ENCODE assay signal across 8 cellular contexts in the genomic region with DNA sequence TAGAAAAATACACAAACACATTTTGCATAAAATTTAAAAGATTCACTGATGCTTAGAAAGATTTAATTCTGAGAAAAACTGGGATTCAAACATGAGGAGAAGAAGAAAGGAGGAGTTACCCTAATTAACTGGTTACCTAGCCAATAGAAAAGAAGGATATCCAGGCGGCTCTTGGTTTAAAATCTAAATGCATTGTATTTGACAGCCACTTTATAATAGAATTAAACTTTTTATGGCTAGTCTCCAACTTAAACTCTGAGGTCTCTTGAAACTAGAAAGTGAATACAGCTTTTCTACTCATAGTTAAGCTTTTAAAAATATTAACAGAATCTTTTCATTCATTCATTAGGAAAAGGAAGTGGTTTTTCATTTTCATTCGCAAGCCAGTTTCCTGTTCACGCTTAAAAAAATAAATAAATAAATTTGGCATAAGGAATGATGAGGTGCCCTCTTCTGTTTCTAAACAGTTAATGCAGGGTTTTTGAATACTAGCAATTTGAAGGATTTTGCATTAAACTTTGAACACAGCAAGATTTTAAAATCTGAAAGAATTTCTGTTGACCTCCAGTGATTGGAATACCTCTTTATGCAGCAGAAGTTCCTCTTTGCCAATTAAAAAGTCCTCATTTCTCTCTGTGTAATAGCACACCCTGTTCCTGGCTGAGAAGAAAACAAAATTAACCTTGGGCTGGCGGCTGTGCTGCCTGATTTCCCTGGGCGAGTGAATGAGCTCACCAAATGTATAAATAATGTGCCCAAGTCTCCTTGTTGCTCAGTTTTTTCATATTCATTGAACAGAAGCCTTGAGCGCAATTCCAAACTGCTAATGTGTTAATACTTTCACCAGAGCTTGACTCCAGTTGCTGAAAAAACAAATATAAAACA.
DNase-seq lines count a peak whose midpoint lies in the region; ATAC-seq and TF ChIP-seq lines count a peak whose summit lies in the region.

No MANE protein-coding gene starts in this region.

- ATAC-seq in GM18508 (IDR thresholded peaks at IDR 0.05; ENCODE audit: insufficient read depth, unreplicated experiment) (peak; percentile 38), HG03097 (IDR thresholded peaks at IDR 0.05; ENCODE audit: low FRiP score, unreplicated experiment) (peak; percentile 48), right lobe of liver (peak; percentile 59 to 87 (median 68))
- ATAC-seq in activated CD8-positive, alpha-beta memory T cell treated with anti-CD3 and anti-CD28 coated beads, Interleukin-2, amount 10 ng/mL, durations not matched to agents 7 days and 5 days = no peak

- CTCF ChIA-PET in AG04450 (lab: Charles Lee) = interaction anchor here (0.6 to 4.2 kb wide), 24 partner anchors 9 to 572 kb away, joined by 3 to 127 read pairs (median 4); no protein-coding TSS in a partner anchor
- CTCF ChIA-PET in activated CD8-positive, alpha-beta memory T cell treated with anti-CD3 and anti-CD28 coated beads, Interleukin-2, amount 10 ng/mL, durations not matched to agents 7 days and 5 days (lab: Charles Lee) = no interaction called here

- intact Hi-C loops in right lobe of liver (cut with DNase I) = loop anchor here (10.0 kb wide), 2 partner anchors 522 to 532 kb away; no protein-coding TSS in a partner anchor

- TF ChIP-seq CTCF in AG04450 (IDR thresholded peaks at IDR 0.05; ENCODE audit: low read depth, low read length) (peak; percentile 61), right lobe of liver (IDR thresholded peaks at IDR 0.05) (peak; percentile 38 to 56 (median 50))

- no peak overlapping the region for H3K27ac Mint-ChIP-seq in activated CD8-positive, alpha-beta memory T cell treated with anti-CD3 and anti-CD28 coated beads, Interleukin-2, amount 10 ng/mL, durations not matched to agents 7 days and 5 days

- H3K9me3 Mint-ChIP-seq in activated CD8-positive, alpha-beta memory T cell treated with anti-CD3 and anti-CD28 coated beads, Interleukin-2, amount 10 ng/mL, durations not matched to agents 7 days and 5 days (ENCODE audit: low read depth) = no peaks in the 10 kb centered on the region

- DNase-seq in AG04450 (ENCODE audit: low read depth, low spot score) (no peak), NCI-H345 treated with DMSO at 0.1 percent for 48 hours (lab: John Stamatoyannopoulos, UW; ENCODE audit: unreplicated experiment) (peak; percentile 71), brain pericyte (ENCODE audit: low read depth, low spot score) (peak; percentile 4), right lobe of liver (no peak)
- DNase-seq in activated CD4-positive, CD25-positive, alpha-beta regulatory T cell (lab: John Stamatoyannopoulos, UW) = no peak
- DNase-seq in activated CD8-positive, alpha-beta memory T cell treated with anti-CD3 and anti-CD28 coated beads, Interleukin-2, amount 10 ng/mL, durations not matched to agents 7 days and 5 days = no peak

- H3K4me3 ChIP-seq in AG04450 (ENCODE audit: low read depth, low read length) (no peak overlapping the region), right lobe of liver (no peak overlapping the region)

- no peaks in the 10 kb centered on the region for H3K36me3 ChIP-seq in right lobe of liver

- H3K27me3 ChIP-seq in AG04450 (ENCODE audit: control insufficient read depth, insufficient read depth, low read length) = no peaks in the 10 kb centered on the region
- H3K27me3 ChIP-seq in right lobe of liver = no peaks in the 10 kb centered on the region

- H3K9me3 ChIP-seq in AG04450 (ENCODE audit: control insufficient read depth, insufficient read depth, low read length) (no peaks in the 10 kb centered on the region), right lobe of liver (no peaks in the 10 kb centered on the region)

- H3K36me3 Mint-ChIP-seq in activated CD8-positive, alpha-beta memory T cell treated with anti-CD3 and anti-CD28 coated beads, Interleukin-2, amount 10 ng/mL, durations not matched to agents 7 days and 5 days = no peaks in the 10 kb centered on the region

- H3K27ac ChIP-seq in AG04450 (ENCODE audit: low read depth, low read length) = no peak overlapping the region
- no peak overlapping the region for H3K27ac ChIP-seq in right lobe of liver

- no peak overlapping the region for H3K4me3 Mint-ChIP-seq in activated CD8-positive, alpha-beta memory T cell treated with anti-CD3 and anti-CD28 coated beads, Interleukin-2, amount 10 ng/mL, durations not matched to agents 7 days and 5 days

- no peaks in the 10 kb centered on the region for H3K27me3 Mint-ChIP-seq in activated CD8-positive, alpha-beta memory T cell treated with anti-CD3 and anti-CD28 coated beads, Interleukin-2, amount 10 ng/mL, durations not matched to agents 7 days and 5 days

- WGBS in right lobe of liver (ENCODE audit: insufficient coverage, low coverage, low lambda C conversion rate, missing lambda C conversion rate) = 27% methylated on average over 6 of the region's 6 CpGs

- no peaks in the 10 kb centered on the region for H3K4me1 ChIP-seq in right lobe of liver

- POLR2A ChIA-PET in AG04450 (lab: Yijun Ruan, JAX) = no interaction called here

- TF ChIP-seq POLR2A in right lobe of liver (IDR thresholded peaks at IDR 0.05) = no peak

- peaks cover 9% of the 10 kb centered on the region for H3K4me1 Mint-ChIP-seq in activated CD8-positive, alpha-beta memory T cell treated with anti-CD3 and anti-CD28 coated beads, Interleukin-2, amount 10 ng/mL, durations not matched to agents 7 days and 5 days

Comparison
In these comparisons a context has a peak if more than half of its experiments do, and no peak if none do; other contexts are left out.
1. DNase-seq: peak in NCI-H345 treated with DMSO at 0.1 percent for 48 hours (single experiment) and brain pericyte (single experiment); none in AG04450 (single experiment), right lobe of liver (0 of 3), activated CD4-positive, CD25-positive, alpha-beta regulatory T cell (0 of 4) and activated CD8-positive, alpha-beta memory T cell treated with anti-CD3 and anti-CD28 coated beads, Interleukin-2, amount 10 ng/mL, durations not matched to agents 7 days and 5 days (single experiment).